15 cellular contexts compared by ENCODE assay signal in genomic region chr14:82403972-82404371, GRCh38.
"Had no signal": no experiment of that assay in that cellular context is flagged by ENCODE, and none has a peak within 500 bp of the region (broad histone marks: within the 10 kb centered on the region; RNA-seq: fewer than 3 reads in every experiment).

No MANE protein-coding gene starts in this region.

- H3K27ac ChIP-seq: epithelial cell of prostate, gastroesophageal sphincter, parathyroid adenoma, thoracic aorta had no signal

- H3K9me3 ChIP-seq: gastroesophageal sphincter, thoracic aorta had no signal

- H3K4me1 ChIP-seq: gastroesophageal sphincter, parathyroid adenoma had no signal

- H3K27me3 ChIP-seq: gastroesophageal sphincter had no signal

- H3K79me2 ChIP-seq: parathyroid adenoma had no signal

- DNase-seq: activated CD4-positive, alpha-beta T cell treated with anti-CD3 and anti-CD28 coated beads for 1 hour; activated CD4-positive, alpha-beta T cell treated with anti-CD3 and anti-CD28 coated beads, Interleukin-2, amount 50 U/mL, for 48 hours; activated CD8-positive, alpha-beta memory T cell treated with anti-CD3 and anti-CD28 coated beads, Interleukin-2, amount 10 ng/mL, durations not matched to agents 7 days and 5 days; activated gamma-delta T cell; activated T-cell treated with anti-CD3 and anti-CD28 coated beads, Interleukin-2, amount 50 U/mL, for 48 hours; amygdala; effector memory CD4-positive, alpha-beta T cell; kidney; stimulated activated CD4-positive, alpha-beta T cell treated with anti-CD3 and anti-CD28 coated beads, Interleukin-2, amount 100 ng/mL, for 48 hours; stimulated activated naive CD8-positive, alpha-beta T cell treated with anti-CD3 and anti-CD28 coated beads, Interleukin-15, Interleukin-2, amounts not matched to agents 100 U/mL and 50 U/mL, for 24 hours had no signal

- H2AFZ ChIP-seq: parathyroid adenoma had no signal

- H3K9ac ChIP-seq: parathyroid adenoma had no signal

- FAIRE-seq: urothelium cell line had no signal

- ATAC-seq: activated CD8-positive, alpha-beta memory T cell treated with anti-CD3 and anti-CD28 coated beads, Interleukin-2, amount 10 ng/mL, durations not matched to agents 7 days and 5 days; gastroesophageal sphincter; stimulated activated naive CD8-positive, alpha-beta T cell treated with anti-CD3 and anti-CD28 coated beads, Interleukin-15, Interleukin-2, amounts not matched to agents 100 U/mL and 50 U/mL, for 24 hours had no signal

- H3K4me3 ChIP-seq: gastroesophageal sphincter, thoracic aorta had no signal

- H3K36me3 ChIP-seq: gastroesophageal sphincter, thoracic aorta had no signal
